1 cellular context compared by ENCODE assay signal in genomic region chr9:134161647-134162046, GRCh38.
A peak's percentile ranks its signal among the peaks of the same experiment; 100 is the strongest.
TF ChIP-seq lines count a peak whose summit lies in the region.

No MANE protein-coding gene starts in this region.

TF ChIP-seq in K562, 482 proteins besides CTCF, POLR2A, EP300 and RAD21:
- TF ChIP-seq ZNF24 (IDR thresholded peaks at IDR 0.05) (no peak), MBD2 (IDR thresholded peaks at IDR 0.05; ENCODE audit: borderline replicate concordance, low read depth) (no peak), ZNF280B (CRISPR knock-in tag; IDR thresholded peaks at IDR 0.05) (no peak), ZNF780A (CRISPR knock-in tag; IDR thresholded peaks at IDR 0.05) (no peak), JUNB (CRISPR knock-in tag; conservative IDR thresholded peaks at IDR 0.05) (no peak), ZNF165 (CRISPR knock-in tag; IDR thresholded peaks at IDR 0.05; ENCODE audit: borderline replicate concordance) (no peak), PPARD (CRISPR knock-in tag; IDR thresholded peaks at IDR 0.05) (no peak), HMBOX1 (IDR thresholded peaks at IDR 0.05) (no peak), BRD4 (IDR thresholded peaks at IDR 0.05) (no peak), FOXP1 (CRISPR knock-in tag; IDR thresholded peaks at IDR 0.05) (no peak), NFE2 (IDR thresholded peaks at IDR 0.05; ENCODE audit: low read depth) (0 out of 2 replicates have a peak, but pooled peaks have one; percentile 14), ZNF398 (CRISPR knock-in tag; IDR thresholded peaks at IDR 0.05) (no peak), C11orf30 (IDR thresholded peaks at IDR 0.05; ENCODE audit: low read depth) (0 out of 2 replicates have a peak, but pooled peaks have one; percentile 15), TFAP4 (CRISPR knock-in tag; IDR thresholded peaks at IDR 0.05; ENCODE audit: borderline replicate concordance) (peak; percentile 30; the same call in 1 of the 2 replicates)
